Comparison of ENCODE assay signal across 8 cellular contexts in genomic region chr9:4792572-4793411, GRCh38. TPM values are rescaled to one million over a fixed set of nuclear protein-coding genes. Genes with fewer than 3 reads are reported as not detected.
DNase-seq lines count a peak whose midpoint lies in the region; ATAC-seq and TF ChIP-seq lines count a peak whose summit lies in the region.

A gene with protein sequence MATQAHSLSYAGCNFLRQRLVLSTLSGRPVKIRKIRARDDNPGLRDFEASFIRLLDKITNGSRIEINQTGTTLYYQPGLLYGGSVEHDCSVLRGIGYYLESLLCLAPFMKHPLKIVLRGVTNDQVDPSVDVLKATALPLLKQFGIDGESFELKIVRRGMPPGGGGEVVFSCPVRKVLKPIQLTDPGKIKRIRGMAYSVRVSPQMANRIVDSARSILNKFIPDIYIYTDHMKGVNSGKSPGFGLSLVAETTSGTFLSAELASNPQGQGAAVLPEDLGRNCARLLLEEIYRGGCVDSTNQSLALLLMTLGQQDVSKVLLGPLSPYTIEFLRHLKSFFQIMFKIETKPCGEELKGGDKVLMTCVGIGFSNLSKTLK (plus strand): TSS chr9:4792944. CDS start chr9:4793092, 148 bp downstream.

- peak; percentile 98 for DNase-seq in DMS 273 (lab: John Stamatoyannopoulos, UW; ENCODE audit: unreplicated experiment)
- peak; percentile 92 for DNase-seq in IMR-90
- DNase-seq in OCI-M1 (lab: John Stamatoyannopoulos, UW): peak; percentile 100
- DNase-seq in activated T-cell treated with anti-CD3 and anti-CD28 coated beads for 4 hours: peak; percentile 91
- DNase-seq in epithelial cell of prostate (ENCODE audit: low read depth, low spot score): peak; percentile 74
- peak; percentile 95 to 98 (median 97) for DNase-seq in mucosa of descending colon
- DNase-seq in stimulated activated CD8-positive, alpha-beta memory T cell treated with anti-CD3 and anti-CD28 coated beads, Interleukin-4, amount 100 ng/mL, for 24 hours (ENCODE audit: low read depth): peak; percentile 94

- TF ChIP-seq CTCF in IMR-90 (conservative IDR thresholded peaks at IDR 0.05; ENCODE audit: low read depth, low read length): no peak
- no peak for TF ChIP-seq CTCF in mucosa of descending colon (IDR thresholded peaks at IDR 0.05)

- dilution Hi-C loops in IMR-90 (cut with HindIII; ENCODE audit: low sequenced_read_pairs, unreplicated experiment): no loop called here

- no peaks in the 10 kb centered on the region for H3K27me3 ChIP-seq in IMR-90 (ENCODE audit: control insufficient read depth, insufficient read depth, low read length)

- intact Hi-C loops in IMR-90 (cut with micrococcal nuclease) (loop anchor here (1.0 to 10.0 kb wide), 5 partner anchors 40 to 196 kb away; partner anchors contain the start of gene JAK2), mucosa of descending colon (cut with DNase I, micrococcal nuclease) (loop anchor here in 1 of 2 donors (10.0 kb wide), 1 partner anchor 192 kb away; the partner anchor contains the start of gene JAK2)

- ATAC-seq in GM21528 (IDR thresholded peaks at IDR 0.05; ENCODE audit: low FRiP score, unreplicated experiment) (peak; percentile 95), IMR-90 (ENCODE audit: low read depth) (peak; percentile 98), mucosa of descending colon (peak; percentile 99)

- in situ Hi-C loops in IMR-90 (cut with MboI; ENCODE audit: low sequenced_read_pairs): no loop called here

- no peaks in the 10 kb centered on the region for H4K20me1 ChIP-seq in IMR-90 (ENCODE audit: insufficient read depth, low read length)

- no peak within 1 kb of the TSS for H2BK120ac ChIP-seq in IMR-90 (ENCODE audit: low read depth, low read length)

- H3K4me3 ChIP-seq in IMR-90 (ENCODE audit: insufficient read depth, low read depth, low read length) (peak within 1 kb of the TSS; percentile 86), mucosa of descending colon (peak within 1 kb of the TSS; percentile 55)

- H3K23ac ChIP-seq in IMR-90 (ENCODE audit: low read depth, low read length): peak within 1 kb of the TSS; percentile 81

- H2AK9ac ChIP-seq in IMR-90 (replicated peaks; ENCODE audit: low read depth, low read length, poor library complexity): peak within 1 kb of the TSS; percentile 89

- no peak for TF ChIP-seq RAD21 in IMR-90 (IDR thresholded peaks at IDR 0.05; ENCODE audit: low read length)

- H3K36me3 ChIP-seq in IMR-90 (ENCODE audit: control insufficient read depth, insufficient read depth, low read length): no peaks in the 10 kb centered on the region
- H3K36me3 ChIP-seq in mucosa of descending colon (ENCODE audit: low read depth): peaks cover 5% of the 10 kb centered on the region

- no peak within 1 kb of the TSS for H3K18ac ChIP-seq in IMR-90 (ENCODE audit: low read depth, low read length)

- H4K8ac ChIP-seq in IMR-90 (ENCODE audit: low read depth in 2 of 2, low read length in 2 of 2): peak within 1 kb of the TSS in 1 of 2 experiments; percentile 72; a peak in 1 of 4 replicates

- H3K4me2 ChIP-seq in IMR-90 (ENCODE audit: low read depth, low read length): peak within 1 kb of the TSS; percentile 93

- CTCF ChIA-PET in IMR-90 (lab: Yijun Ruan, JAX): interaction anchor here (0.6 to 1.0 kb wide), 3 partner anchors 15 to 190 kb away, joined by 3 to 5 read pairs (median 3); no protein-coding TSS in a partner anchor

- no peaks in the 10 kb centered on the region for H3K9me3 ChIP-seq in IMR-90 (ENCODE audit: control insufficient read depth, insufficient read depth, low read length)
- no peaks in the 10 kb centered on the region for H3K9me3 ChIP-seq in mucosa of descending colon

- H2AK5ac ChIP-seq in IMR-90 (ENCODE audit: low read depth, low read length): peak within 1 kb of the TSS; percentile 33; the same call in 1 of the 2 replicates

- H3K4me1 ChIP-seq in IMR-90 (ENCODE audit: control insufficient read depth, insufficient read depth, low read length) (peaks cover 3% of the 10 kb centered on the region; the same call in 1 of the 2 replicates), mucosa of descending colon (ENCODE audit: low read depth) (peaks cover 10% of the 10 kb centered on the region)

- peaks cover 10 to 36% of the 10 kb centered on the region in 2 experiments for H3K79me1 ChIP-seq in IMR-90 (ENCODE audit: low read depth in 1 of 2, low read length in 2 of 2)

- H2BK20ac ChIP-seq in IMR-90 (ENCODE audit: low read depth, low read length): no peak within 1 kb of the TSS

- POLR2A ChIA-PET in IMR-90 (lab: Charles Lee; ENCODE audit: unreplicated experiment): interaction anchor here (0.6 kb wide), 1 partner anchor 828 kb away, joined by 3 read pairs; no protein-coding TSS in a partner anchor

- H3K27ac ChIP-seq in IMR-90 (ENCODE audit: insufficient read depth, low read length) (peak within 1 kb of the TSS; percentile 65), epithelial cell of prostate (peak within 1 kb of the TSS; percentile 27)

- BruUV-seq in IMR-90 (replicated peaks; lab: Mats Ljungman, UMichigan): no TSS peak

- H2AFZ ChIP-seq in IMR-90 (replicated peaks; ENCODE audit: low read length, poor library complexity): peak within 1 kb of the TSS; percentile 99

- peak within 1 kb of the TSS; percentile 52; the same call in 1 of the 2 replicates for H4K91ac ChIP-seq in IMR-90 (ENCODE audit: insufficient read depth, low read depth, low read length)

- H3K4ac ChIP-seq in IMR-90 (ENCODE audit: low read depth, low read length): peak within 1 kb of the TSS; percentile 58

- peak within 1 kb of the TSS; percentile 70; the same call in 1 of the 2 replicates for H3K14ac ChIP-seq in IMR-90 (replicated peaks; ENCODE audit: low read depth, low read length)

- H3K56ac ChIP-seq in IMR-90 (ENCODE audit: extremely low read depth, insufficient read depth, low read length): no peak within 1 kb of the TSS

- no peak within 1 kb of the TSS for H4K5ac ChIP-seq in IMR-90 (ENCODE audit: low read depth, low read length)

- TF ChIP-seq POLR2A in IMR-90 (IDR thresholded peaks at IDR 0.05; ENCODE audit: low read depth, low read length): peak; percentile 81

- 1% methylated on average over 34 of the region's 100 CpGs; no CpG with 5 or more reads in 1 of the 2 experiments for WGBS in IMR-90 (ENCODE audit: extremely low coverage in 2 of 2, insufficient read length in 1 of 2), 2 experiments

- no peak within 1 kb of the TSS for H2BK15ac ChIP-seq in IMR-90 (ENCODE audit: low read depth, low read length)

- H2BK5ac ChIP-seq in IMR-90 (ENCODE audit: low read depth, low read length, poor library complexity, severe bottlenecking): no peak within 1 kb of the TSS

- H3K9ac ChIP-seq in IMR-90 (ENCODE audit: low read depth, low read length): peak within 1 kb of the TSS; percentile 71

- H3K9me1 ChIP-seq in IMR-90 (ENCODE audit: insufficient read depth, low read length): peaks cover 4% of the 10 kb centered on the region; the same call in 1 of the 2 replicates

TF ChIP-seq in IMR-90, 13 proteins besides CTCF, POLR2A, EP300 and RAD21:
- TF ChIP-seq CHD1 (IDR thresholded peaks at IDR 0.05; ENCODE audit: low read depth, low read length) (no peak), RCOR1 (IDR thresholded peaks at IDR 0.05; ENCODE audit: insufficient replicate concordance, low read length) (no peak), USF2 (IDR thresholded peaks at IDR 0.05; ENCODE audit: low read depth, low read length) (peak; percentile 64), RFX5 (IDR thresholded peaks at IDR 0.05; ENCODE audit: low read depth, low read length) (peak; percentile 87), MAZ (IDR thresholded peaks at IDR 0.05; ENCODE audit: borderline replicate concordance, low read depth, low read length) (peak; percentile 90; the same call in 1 of the 2 replicates), FOS (IDR thresholded peaks at IDR 0.05; ENCODE audit: low read depth, low read length) (peak; percentile 41; the same call in 1 of the 2 replicates), MXI1 (IDR thresholded peaks at IDR 0.05; ENCODE audit: borderline replicate concordance, low read depth, low read length) (peak; percentile 97), NFE2L2 (IDR thresholded peaks at IDR 0.05; ENCODE audit: low read depth, low read length) (no peak), CEBPB (IDR thresholded peaks at IDR 0.05; ENCODE audit: low read depth, low read length) (no peak), BHLHE40 (IDR thresholded peaks at IDR 0.05; ENCODE audit: low read depth, low read length) (peak; percentile 24; the same call in 1 of the 2 replicates), SMC3 (IDR thresholded peaks at IDR 0.05; ENCODE audit: low read depth, low read length) (no peak), MAFK (IDR thresholded peaks at IDR 0.05; ENCODE audit: low read depth, low read length) (no peak)
- TF ChIP-seq, protein P1, sequence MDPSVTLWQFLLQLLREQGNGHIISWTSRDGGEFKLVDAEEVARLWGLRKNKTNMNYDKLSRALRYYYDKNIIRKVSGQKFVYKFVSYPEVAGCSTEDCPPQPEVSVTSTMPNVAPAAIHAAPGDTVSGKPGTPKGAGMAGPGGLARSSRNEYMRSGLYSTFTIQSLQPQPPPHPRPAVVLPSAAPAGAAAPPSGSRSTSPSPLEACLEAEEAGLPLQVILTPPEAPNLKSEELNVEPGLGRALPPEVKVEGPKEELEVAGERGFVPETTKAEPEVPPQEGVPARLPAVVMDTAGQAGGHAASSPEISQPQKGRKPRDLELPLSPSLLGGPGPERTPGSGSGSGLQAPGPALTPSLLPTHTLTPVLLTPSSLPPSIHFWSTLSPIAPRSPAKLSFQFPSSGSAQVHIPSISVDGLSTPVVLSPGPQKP (IDR thresholded peaks at IDR 0.05; ENCODE audit: borderline replicate concordance, low read depth, low read length): no peak

RNA-seq across cellular contexts. Expression of the gene that starts here (rescaled TPM):
- total RNA-seq in IMR-90 (2012; rRNA removed) (13.8 and 14.7 TPM in 2 replicates), mucosa of descending colon (10 to 100 TPM; 12.0 to 13.3 (median 12.4) TPM)
- polyA plus RNA-seq in IMR-90 (2012; rRNA removed): 11.4 and 12.3 TPM in 2 replicates
- polyA plus RNA-seq in IMR-90 (2012; cell fraction: cytosol; rRNA removed): 5.9 and 6.8 TPM in 2 replicates
- polyA plus RNA-seq in IMR-90 (2012; cell fraction: nucleus; rRNA removed; ENCODE audit: low replicate concordance): 5.6 and 7.6 TPM in 2 replicates

Comparison
In these comparisons a context has a peak if more than half of its experiments do, and no peak if none do; other contexts are left out.
1. Peak in every context shown above with its lines: DNase-seq, ATAC-seq, H3K4me3 ChIP-seq and H3K27ac ChIP-seq.